ENCODE assay signal across 6 cellular contexts in the genomic region with DNA sequence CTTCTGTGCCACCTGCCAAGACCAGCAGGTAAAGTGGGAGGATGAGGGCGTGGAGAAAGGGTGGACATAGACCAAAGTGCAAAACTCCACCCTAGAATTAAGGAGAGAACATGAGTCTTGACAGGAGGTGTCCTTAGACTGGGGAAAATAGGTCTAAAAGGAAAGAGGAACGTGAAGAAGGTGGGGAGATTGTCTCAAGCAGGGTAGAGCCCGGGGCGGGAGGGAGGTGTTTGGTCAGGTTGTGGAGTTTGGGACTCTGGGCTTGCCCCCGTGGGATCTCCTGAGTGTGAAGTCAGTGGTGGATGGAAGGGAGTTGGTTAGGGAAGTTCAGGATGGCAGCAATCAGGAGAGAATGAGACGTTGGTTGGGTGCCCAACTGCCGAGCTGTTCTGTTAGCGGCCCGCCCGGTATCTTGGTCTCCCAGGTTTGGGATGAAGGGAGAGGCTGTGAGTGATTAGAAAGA. TPM values are rescaled to one million over a fixed set of nuclear protein-coding genes. Genes with fewer than 3 reads are reported as not detected.
DNase-seq lines count a peak whose midpoint lies in the region; ATAC-seq and TF ChIP-seq lines count a peak whose summit lies in the region.

No MANE protein-coding gene starts in this region.

- H3K9me3 ChIP-seq in HUES64 (ENCODE audit: insufficient read depth, low read depth, low read length) (no peaks in the 10 kb centered on the region), ovary (no peaks in the 10 kb centered on the region)

- peak overlapping the region; percentile 22; the same call in 1 of the 2 replicates for H3K9ac ChIP-seq in HUES64 (ENCODE audit: low read depth, low read length)

- intact Hi-C loops in ovary (cut with DNase I) = loop anchor here in 3 of 4 donors (5.0 kb wide), 4 partner anchors 41 to 194 kb away; partner anchors contain the start of genes GDF11 (in 1 of the 3) and RAB5B (in 1 of the 3)

- H3K4me3 ChIP-seq in HUES64 (ENCODE audit: low read length) (peak overlapping the region; percentile 65), ovary (peak overlapping the region; percentile 83)

- ATAC-seq in central memory CD8-positive, alpha-beta T cell (replicated peaks; ENCODE audit: extremely low read depth, poor library complexity, severe bottlenecking) = no peak
- ATAC-seq in HG03097 (IDR thresholded peaks at IDR 0.05; ENCODE audit: low FRiP score, unreplicated experiment) = no peak

- no peaks in the 10 kb centered on the region for H3K27me3 Mint-ChIP-seq in central memory CD8-positive, alpha-beta T cell

- DNase-seq in central memory CD8-positive, alpha-beta T cell (ENCODE audit: low spot score in 2 of 2) = no peak
- DNase-seq in ovary (peak in 4 of 5 donors; percentile 30 to 57 (median 42)), NCI-H1694 treated with DMSO at 0.1 percent for 48 hours (lab: John Stamatoyannopoulos, UW) (no peak), NCI-H146 (lab: John Stamatoyannopoulos, UW) (no peak)

- H3K36me3 ChIP-seq in HUES64 (ENCODE audit: insufficient read depth, low read length) = no peaks in the 10 kb centered on the region
- H3K36me3 ChIP-seq in ovary = no peaks in the 10 kb centered on the region

- H3K27ac ChIP-seq in HUES64 (ENCODE audit: low read depth, low read length) (no peak overlapping the region), ovary (peak overlapping the region; percentile 13 to 40)

- no peak for TF ChIP-seq EP300 in ovary (IDR thresholded peaks at IDR 0.05)

- no peaks in the 10 kb centered on the region for H3K9me3 Mint-ChIP-seq in central memory CD8-positive, alpha-beta T cell

- H3K36me3 Mint-ChIP-seq in central memory CD8-positive, alpha-beta T cell (ENCODE audit: insufficient read depth) = peaks cover 55% of the 10 kb centered on the region

- peak overlapping the region; percentile 99 for H3K27ac Mint-ChIP-seq in central memory CD8-positive, alpha-beta T cell (ENCODE audit: low read depth)

- no peak for TF ChIP-seq POLR2A in ovary (IDR thresholded peaks at IDR 0.05)

- peaks cover 81% of the 10 kb centered on the region for H3K4me1 Mint-ChIP-seq in central memory CD8-positive, alpha-beta T cell

- TF ChIP-seq CTCF in ovary (IDR thresholded peaks at IDR 0.05) = no peak

- H3K4me1 ChIP-seq in HUES64 (ENCODE audit: insufficient read depth, low read length) = peaks cover 23% of the 10 kb centered on the region
- peaks cover 17% of the 10 kb centered on the region for H3K4me1 ChIP-seq in ovary (ENCODE audit: insufficient read depth)

- WGBS in HUES64 = 24% methylated on average over 10 of the region's 10 CpGs
- WGBS in ovary, 3 donors = 6 to 8% (median 7%) methylated on average over 10 of the region's 10 CpGs

- H3K4me3 Mint-ChIP-seq in central memory CD8-positive, alpha-beta T cell = peak overlapping the region; percentile 99

- H3K27me3 ChIP-seq in HUES64 (ENCODE audit: insufficient read depth, low read length) (peaks cover 30% of the 10 kb centered on the region), ovary (no peaks in the 10 kb centered on the region)

RNA-seq across cellular contexts. Expression of gene DGKA, which starts 0.4 kb away (rescaled TPM):
- 7.5 TPM for polyA plus RNA-seq in HUES64 (2013, experiment 1 of 2)
- polyA plus RNA-seq in HUES64 (2013, experiment 2 of 2) = 18.6 TPM
- total RNA-seq in ovary = 10 to 100 TPM; 13.3 to 50.1 (median 26.0) TPM
- 10 to 100 TPM; 15.7 to 40.4 TPM for polyA plus RNA-seq in ovary

RNA-seq across cellular contexts. Expression of gene PYM1, which starts 3.7 kb away (rescaled TPM):
- polyA plus RNA-seq in HUES64 (2013, experiment 1 of 2) = 48.7 TPM
- 57.9 TPM for polyA plus RNA-seq in HUES64 (2013, experiment 2 of 2)
- total RNA-seq in ovary = 10 to 100 TPM; 18.9 to 25.7 (median 21.7) TPM
- polyA plus RNA-seq in ovary = 10 to 100 TPM; 22.5 to 25.2 TPM

RNA-seq across cellular contexts. Expression of gene PMEL, which starts 34.5 kb away (rescaled TPM):
- 71.3 TPM for polyA plus RNA-seq in HUES64 (2013, experiment 1 of 2)
- 92.8 TPM for polyA plus RNA-seq in HUES64 (2013, experiment 2 of 2)
- 10 to 100 TPM in 1 of 7 donors, 1 to 10 TPM in 6; 2.0 to 11.5 (median 3.7) TPM for total RNA-seq in ovary
- 1 to 10 TPM; 2.0 to 2.7 TPM for polyA plus RNA-seq in ovary

RNA-seq across cellular contexts. Expression of gene CDK2, which starts 35.3 kb away (rescaled TPM):
- polyA plus RNA-seq in HUES64 (2013, experiment 1 of 2) = 39.9 TPM
- polyA plus RNA-seq in HUES64 (2013, experiment 2 of 2) = 40.8 TPM
- total RNA-seq in ovary = 10 to 100 TPM; 18.3 to 33.9 (median 31.3) TPM
- 10 to 100 TPM; 21.7 to 21.8 TPM for polyA plus RNA-seq in ovary

RNA-seq across cellular contexts. Expression of gene RAB5B, which starts 42.5 kb away (rescaled TPM):
- 36.6 TPM for polyA plus RNA-seq in HUES64 (2013, experiment 1 of 2)
- polyA plus RNA-seq in HUES64 (2013, experiment 2 of 2) = 48.6 TPM
- total RNA-seq in ovary = 100 to 1,000 TPM in 5 of 7 donors, 10 to 100 TPM in 2; 60.4 to 136 (median 117) TPM
- polyA plus RNA-seq in ovary = 100 to 1,000 TPM in 1 of 2 donors, 10 to 100 TPM in 1; 81.7 to 217 TPM

Comparison
In these comparisons a context has a peak if more than half of its experiments do, and no peak if none do; other contexts are left out.
1. DNase-seq: peak in ovary (4 of 5); none in central memory CD8-positive, alpha-beta T cell (0 of 2), NCI-H1694 treated with DMSO at 0.1 percent for 48 hours (single experiment) and NCI-H146 (single experiment).